ENCODE assay signal across 16 cellular contexts in the genomic region with DNA sequence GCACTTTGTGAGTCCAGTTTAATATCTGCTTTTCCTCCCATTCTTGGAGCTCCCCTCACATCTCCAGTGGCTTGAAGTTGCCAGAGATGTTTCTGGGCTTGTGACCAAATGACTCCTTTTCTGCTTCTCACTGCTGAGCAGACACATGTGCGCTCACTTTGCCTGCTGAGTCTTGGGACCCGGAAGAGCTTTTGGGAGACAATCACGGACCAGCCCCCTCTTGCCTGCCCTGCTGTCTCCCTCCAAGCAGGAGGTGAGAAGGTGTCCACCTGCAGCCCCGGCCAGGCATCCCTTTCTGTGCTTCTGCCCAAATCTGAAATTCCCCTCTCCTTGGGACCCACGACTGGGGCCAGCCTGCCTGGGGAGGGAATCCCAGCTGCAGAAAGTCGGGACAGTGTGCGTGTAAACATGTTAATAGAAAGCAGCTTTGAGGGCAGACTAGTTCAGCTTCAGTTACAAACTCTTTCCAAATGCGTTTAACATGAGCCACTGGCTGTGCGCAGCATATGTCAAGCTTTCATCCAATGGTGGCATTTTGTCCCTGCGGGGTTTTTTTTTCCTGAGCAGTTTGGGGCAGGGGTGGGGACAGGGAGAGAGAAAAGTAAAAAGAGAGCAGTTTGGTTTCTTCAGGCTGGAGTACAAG. TPM values are rescaled to one million over a fixed set of nuclear protein-coding genes. Genes with fewer than 3 reads are reported as not detected.
A peak's percentile ranks its signal among the peaks of the same experiment; 100 is the strongest.
DNase-seq lines count a peak whose midpoint lies in the region; ATAC-seq, FAIRE-seq and TF ChIP-seq lines count a peak whose summit lies in the region.
"Had no signal": no experiment of that assay in that cellular context is flagged by ENCODE, and none has a peak within 500 bp of the region (broad histone marks: within the 10 kb centered on the region; RNA-seq: fewer than 3 reads in every experiment).

No MANE protein-coding gene starts in this region.

- H3K4me1 ChIP-seq in HEK293 (ENCODE audit: control insufficient read depth, insufficient read depth, low read length) (no peaks in the 10 kb centered on the region), duodenal mucosa (ENCODE audit: control insufficient read depth in 1 of 2, insufficient read depth in 2 of 2, low read length in 2 of 2) (peaks cover 7% of the 10 kb centered on the region in 2 donors), suprapubic skin (peaks cover 56% of the 10 kb centered on the region), right lobe of liver (peaks cover 0 to 5% (median 0%) of the 10 kb centered on the region in 4 donors)

- TF ChIP-seq POLR2A in suprapubic skin (IDR thresholded peaks at IDR 0.05) (no peak), right lobe of liver (IDR thresholded peaks at IDR 0.05) (no peak)

- TF ChIP-seq EP300 in suprapubic skin (IDR thresholded peaks at IDR 0.05): no peak

- DNase-seq in medulla oblongata (ENCODE audit: extremely low spot score): peak; percentile 75
- no peak for DNase-seq in suprapubic skin (ENCODE audit: low spot score in 2 of 2)
- DNase-seq in activated effector memory CD4-positive, alpha-beta T cell treated with anti-CD3 and anti-CD28 coated beads, Interleukin-2, amount 50 U/mL, for 16 hours: no peak
- DNase-seq in HTR-8/SVneo (ENCODE audit: insufficient read length, low spot score): no peak
- DNase-seq in right lobe of liver: no peak
- DNase-seq: NCI-H1436, NCI-H774 had no signal

- no peaks in the 10 kb centered on the region for H3K36me3 ChIP-seq in HEK293 (ENCODE audit: control insufficient read depth in 2 of 2, insufficient read depth in 1 of 2, low read length in 2 of 2)
- no peaks in the 10 kb centered on the region for H3K36me3 ChIP-seq in duodenal mucosa (ENCODE audit: control insufficient read depth in 1 of 2, insufficient read depth in 2 of 2, low read length in 2 of 2)
- peaks cover 5% of the 10 kb centered on the region for H3K36me3 ChIP-seq in suprapubic skin
- H3K36me3 ChIP-seq in right lobe of liver: peaks cover 0 to 4% (median 1%) of the 10 kb centered on the region in 4 donors
- H3K36me3 ChIP-seq: BLaER1 treated with 17β-estradiol and CSF1 and Interleukin-3, amounts not matched to agents 10 nM and 100 nM; SJSA1 had no signal

- POLR2A ChIA-PET in HEK293 (lab: Yijun Ruan, JAX): no interaction called here

- no peak overlapping the region for H3K4me3 ChIP-seq in HEK293 (ENCODE audit: low read depth, low read length)
- H3K4me3 ChIP-seq in duodenal mucosa (ENCODE audit: low read depth in 1 of 2, low read length in 2 of 2): no peak overlapping the region
- H3K4me3 ChIP-seq in suprapubic skin: no peak overlapping the region
- H3K4me3 ChIP-seq in right lobe of liver: no peak overlapping the region
- H3K4me3 ChIP-seq: BLaER1 treated with 17β-estradiol and CSF1 and Interleukin-3, amounts not matched to agents 10 nM and 100 nM; SJSA1 had no signal

- CTCF ChIA-PET in HEK293 (lab: Yijun Ruan, JAX): interaction anchor here (0.6 kb wide), 1 partner anchor 1035 kb away, joined by 5 read pairs; no protein-coding TSS in a partner anchor

- ATAC-seq in GM21423 (IDR thresholded peaks at IDR 0.05; ENCODE audit: unreplicated experiment) (no peak), right lobe of liver (no peak)
- ATAC-seq: HCT116, HepG2 had no signal

- TF ChIP-seq CTCF in HEK293 (tag by site-specific recombination; IDR thresholded peaks at IDR 0.05) (no peak), suprapubic skin (IDR thresholded peaks at IDR 0.05) (no peak), right lobe of liver (IDR thresholded peaks at IDR 0.05) (no peak)

- H3K27me3 ChIP-seq in duodenal mucosa (ENCODE audit: control insufficient read depth in 1 of 2, insufficient read depth in 2 of 2, low read length in 2 of 2) (no peaks in the 10 kb centered on the region), suprapubic skin (no peaks in the 10 kb centered on the region), right lobe of liver (no peaks in the 10 kb centered on the region)
- H3K27me3 ChIP-seq: BLaER1 treated with 17β-estradiol and CSF1 and Interleukin-3, amounts not matched to agents 10 nM and 100 nM had no signal

- no peak overlapping the region for H3K9ac ChIP-seq in duodenal mucosa (ENCODE audit: low read depth in 1 of 2, low read length in 2 of 2)
- H3K9ac ChIP-seq: BLaER1 treated with 17β-estradiol and CSF1 and Interleukin-3, amounts not matched to agents 10 nM and 100 nM had no signal

- no peak overlapping the region for H3K27ac ChIP-seq in HEK293 (ENCODE audit: extremely low read depth, low read depth, low read length)
- H3K27ac ChIP-seq in duodenal mucosa (ENCODE audit: low read depth, low read length): peak overlapping the region; percentile 37
- H3K27ac ChIP-seq in suprapubic skin: peak overlapping the region; percentile 55
- no peak overlapping the region for H3K27ac ChIP-seq in right lobe of liver
- H3K27ac ChIP-seq: BLaER1 treated with 17β-estradiol and CSF1 and Interleukin-3, amounts not matched to agents 10 nM and 100 nM; SJSA1; VCaP had no signal

- intact Hi-C loops in right lobe of liver (cut with DNase I): no loop called here

- 55% methylated on average over 10 of the region's 10 CpGs for WGBS in suprapubic skin
- WGBS in right lobe of liver (ENCODE audit: insufficient coverage, low coverage, low lambda C conversion rate, missing lambda C conversion rate): 86% methylated on average over 7 of the region's 10 CpGs

- FAIRE-seq in HTR-8/SVneo (lab: Jason Lieb, UNC): no peak
- FAIRE-seq: HepG2 had no signal

- no peaks in the 10 kb centered on the region for H3K9me3 ChIP-seq in HEK293 (ENCODE audit: control insufficient read depth, insufficient read depth, low read depth, low read length)
- no peaks in the 10 kb centered on the region for H3K9me3 ChIP-seq in duodenal mucosa (ENCODE audit: control insufficient read depth in 1 of 2, low read length in 2 of 2)
- H3K9me3 ChIP-seq in suprapubic skin: no peaks in the 10 kb centered on the region
- H3K9me3 ChIP-seq in right lobe of liver: no peaks in the 10 kb centered on the region
- H3K9me3 ChIP-seq: BLaER1 treated with 17β-estradiol and CSF1 and Interleukin-3, amounts not matched to agents 10 nM and 100 nM; SJSA1 had no signal

TF ChIP-seq in HEK293, 187 proteins besides CTCF, POLR2A, EP300 and RAD21:
- TF ChIP-seq YY2 (tag by site-specific recombination; IDR thresholded peaks at IDR 0.05): no peak
- 0 out of 2 replicates have a peak, but pooled peaks have one; percentile 7 for TF ChIP-seq ZIC2 (tag by site-specific recombination; IDR thresholded peaks at IDR 0.05)
- TF ChIP-seq OSR2 (tag by site-specific recombination; IDR thresholded peaks at IDR 0.05): no peak
- TF ChIP-seq ZNF776 (tag by site-specific recombination; IDR thresholded peaks at IDR 0.05; ENCODE audit: borderline replicate concordance): no peak
- no peak for TF ChIP-seq ZNF202 (tag by site-specific recombination; IDR thresholded peaks at IDR 0.05; ENCODE audit: borderline replicate concordance)
- TF ChIP-seq ZNF292 (tag by site-specific recombination; IDR thresholded peaks at IDR 0.05; ENCODE audit: borderline replicate concordance, low read depth): no peak

RNA-seq across cellular contexts. Expression of a gene that starts 31.7 kb away (rescaled TPM):
- total RNA-seq in suprapubic skin (10 to 100 TPM; 55.2 to 99.5 (median 80.6) TPM), right lobe of liver (100 to 1,000 TPM in 3 of 6 experiments, 10 to 100 TPM in 3; 91.9 to 224 (median 134) TPM)

RNA-seq across cellular contexts. Expression of a gene that starts 38.6 kb away (rescaled TPM):
- under 1 TPM in 1 of 4 donors, not detected in 3; 0.72 TPM for total RNA-seq in suprapubic skin
- total RNA-seq in right lobe of liver: not detected
- total RNA-seq: HepG2, mononuclear cell, SJSA1 had no signal

Comparison
In these comparisons a context has a peak if more than half of its experiments do, and no peak if none do; other contexts are left out.
1. H3K27ac ChIP-seq: peak in duodenal mucosa (single experiment) and suprapubic skin (single experiment); none in HEK293 (single experiment) and right lobe of liver (0 of 3).